ENCODE assay signal across 2 cellular contexts in genomic region chr14:69529563-69529962, GRCh38.
A peak's percentile ranks its signal among the peaks of the same experiment; 100 is the strongest.
TF ChIP-seq lines count a peak whose summit lies in the region.

No MANE protein-coding gene starts in this region.

TF ChIP-seq in IMR-90, 13 proteins besides CTCF, POLR2A, EP300 and RAD21:
- TF ChIP-seq NFE2L2 (IDR thresholded peaks at IDR 0.05; ENCODE audit: low read depth, low read length) (no peak), FOS (IDR thresholded peaks at IDR 0.05; ENCODE audit: low read depth, low read length) (no peak), RFX5 (IDR thresholded peaks at IDR 0.05; ENCODE audit: low read depth, low read length) (no peak), BHLHE40 (IDR thresholded peaks at IDR 0.05; ENCODE audit: low read depth, low read length) (no peak), MAFK (IDR thresholded peaks at IDR 0.05; ENCODE audit: low read depth, low read length) (no peak), MXI1 (IDR thresholded peaks at IDR 0.05; ENCODE audit: borderline replicate concordance, low read depth, low read length) (no peak), USF2 (IDR thresholded peaks at IDR 0.05; ENCODE audit: low read depth, low read length) (no peak), ELK1 (IDR thresholded peaks at IDR 0.05; ENCODE audit: borderline replicate concordance, low read depth, low read length) (no peak), RCOR1 (IDR thresholded peaks at IDR 0.05; ENCODE audit: insufficient replicate concordance, low read length) (no peak), SMC3 (IDR thresholded peaks at IDR 0.05; ENCODE audit: low read depth, low read length) (no peak), CEBPB (IDR thresholded peaks at IDR 0.05; ENCODE audit: low read depth, low read length) (no peak), MAZ (IDR thresholded peaks at IDR 0.05; ENCODE audit: borderline replicate concordance, low read depth, low read length) (no peak), CHD1 (IDR thresholded peaks at IDR 0.05; ENCODE audit: low read depth, low read length) (no peak)
TF ChIP-seq in IMR-90: peak in this region for 0.

TF ChIP-seq in HepG2, 621 proteins besides CTCF, POLR2A, EP300 and RAD21:
- TF ChIP-seq GFI1 (CRISPR knock-in tag; IDR thresholded peaks at IDR 0.05; ENCODE audit: borderline replicate concordance) (peak; percentile 29; the same call in 1 of the 2 replicates), HNF4A (CRISPR knock-in tag; IDR thresholded peaks at IDR 0.05) (peak; percentile 19; the same call in 1 of the 2 replicates), CEBPB (IDR thresholded peaks at IDR 0.05; ENCODE audit: borderline replicate concordance, low read depth, low read length) (peak; percentile 83), ZNF580 (CRISPR knock-in tag; IDR thresholded peaks at IDR 0.05; ENCODE audit: borderline replicate concordance, low read depth) (no peak), GTF2F1 (IDR thresholded peaks at IDR 0.05; ENCODE audit: low read length) (no peak), ZNF431 (CRISPR knock-in tag; IDR thresholded peaks at IDR 0.05; ENCODE audit: borderline replicate concordance, low read depth) (no peak), NR2C2 (CRISPR knock-in tag; IDR thresholded peaks at IDR 0.05; ENCODE audit: borderline replicate concordance) (peak; percentile 76), CEBPG (CRISPR knock-in tag; IDR thresholded peaks at IDR 0.05) (0 out of 2 replicates have a peak, but pooled peaks have one; percentile 9), MXD4 (CRISPR knock-in tag; IDR thresholded peaks at IDR 0.05) (no peak), TOE1 (CRISPR knock-in tag; IDR thresholded peaks at IDR 0.05) (no peak)
TF ChIP-seq in HepG2: peak in this region for 5.
